Comparison of ENCODE assay signal across 16 cellular contexts in the genomic region with DNA sequence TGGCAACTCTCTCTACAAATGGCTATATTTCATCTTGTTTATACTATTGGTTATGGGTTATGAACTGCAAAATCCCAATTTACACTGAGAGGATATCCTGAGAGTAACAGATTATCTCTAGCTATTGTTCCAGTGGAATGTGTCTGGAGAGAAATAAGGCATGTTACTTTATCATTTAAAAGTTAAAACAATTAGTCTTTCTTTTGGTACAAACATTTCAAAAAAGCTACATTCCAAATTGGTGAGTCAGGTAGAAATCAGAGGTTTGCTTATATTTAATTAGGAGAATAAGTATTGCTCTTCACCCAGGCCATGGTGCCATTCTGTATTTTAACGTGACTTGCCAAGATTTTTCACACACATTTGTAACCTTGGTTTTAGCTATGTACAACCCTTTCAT.
DNase-seq lines count a peak whose midpoint lies in the region; ATAC-seq and TF ChIP-seq lines count a peak whose summit lies in the region.
"Had no signal": no experiment of that assay in that cellular context is flagged by ENCODE, and none has a peak within 500 bp of the region (broad histone marks: within the 10 kb centered on the region; RNA-seq: fewer than 3 reads in every experiment).

No MANE protein-coding gene starts in this region.

- no peak overlapping the region for H3K27ac ChIP-seq in spleen
- H3K27ac ChIP-seq: psoas muscle, transverse colon had no signal

- no peak for TF ChIP-seq CTCF in spleen (IDR thresholded peaks at IDR 0.05 in 8 of 11, conservative IDR thresholded peaks at IDR 0.05 in 3 of 11)

- H3K9me3 ChIP-seq in spleen = no peaks in the 10 kb centered on the region
- H3K9me3 ChIP-seq: psoas muscle, transverse colon had no signal

- no peak overlapping the region for H3K4me3 ChIP-seq in spleen
- H3K4me3 ChIP-seq: psoas muscle, transverse colon had no signal

- no peaks in the 10 kb centered on the region for H3K27me3 ChIP-seq in spleen (replicated peaks in 1 of 7)
- H3K27me3 ChIP-seq: transverse colon had no signal

- WGBS in spleen, 5 donors = 38 to 81% (median 50%) methylated on average over 1 of the region's 1 CpG

- ATAC-seq in GM18907 (IDR thresholded peaks at IDR 0.05; ENCODE audit: unreplicated experiment) = no peak
- no peak for ATAC-seq in GM21825 (IDR thresholded peaks at IDR 0.05; ENCODE audit: unreplicated experiment)
- ATAC-seq: psoas muscle had no signal

- H3K4me1 ChIP-seq in spleen = no peaks in the 10 kb centered on the region
- H3K4me1 ChIP-seq: psoas muscle, transverse colon had no signal

- TF ChIP-seq POLR2A in spleen (IDR thresholded peaks at IDR 0.05) = no peak

- intact Hi-C loops in spleen (cut with DNase I; ENCODE audit: low total_unique reads) = no loop called here

- no peaks in the 10 kb centered on the region for H3K36me3 ChIP-seq in spleen
- H3K36me3 ChIP-seq: transverse colon had no signal

- DNase-seq in AG08396 (ENCODE audit: low spot score) (peak; percentile 12), M059J (ENCODE audit: low read depth) (peak; percentile 56), dermis blood vessel endothelial cell (peak; percentile 87), lung microvascular endothelial cell (ENCODE audit: low read depth in 2 of 2) (peak; percentile 59 to 95), spleen (no peak), NCI-H226 (no peak)
- DNase-seq: activated CD4-positive, CD25-positive, alpha-beta regulatory T cell treated with anti-CD3 and anti-CD28 coated beads, Interleukin-2, amount 50 U/mL, for 72 hours; NCI-H2029 treated with DMSO at 0.1 percent for 48 hours; NCI-H526; psoas muscle; stimulated activated CD4-positive, alpha-beta T cell treated with anti-CD3 and anti-CD28 coated beads, Interleukin-15, amount 100 ng/mL, for 24 hours; stimulated activated naive CD4-positive, alpha-beta T cell treated with Interleukin-2 at 50 U/mL for 16 hours; T-helper 9 cell; transverse colon had no signal

Comparison
In these comparisons a context has a peak if more than half of its experiments do, and no peak if none do; other contexts are left out.
1. DNase-seq: peak in AG08396 (single experiment), M059J (single experiment), dermis blood vessel endothelial cell (single experiment) and lung microvascular endothelial cell (2 of 2); none in spleen (single experiment) and NCI-H226 (single experiment).